1 cellular context compared by ENCODE assay signal in the genomic region with DNA sequence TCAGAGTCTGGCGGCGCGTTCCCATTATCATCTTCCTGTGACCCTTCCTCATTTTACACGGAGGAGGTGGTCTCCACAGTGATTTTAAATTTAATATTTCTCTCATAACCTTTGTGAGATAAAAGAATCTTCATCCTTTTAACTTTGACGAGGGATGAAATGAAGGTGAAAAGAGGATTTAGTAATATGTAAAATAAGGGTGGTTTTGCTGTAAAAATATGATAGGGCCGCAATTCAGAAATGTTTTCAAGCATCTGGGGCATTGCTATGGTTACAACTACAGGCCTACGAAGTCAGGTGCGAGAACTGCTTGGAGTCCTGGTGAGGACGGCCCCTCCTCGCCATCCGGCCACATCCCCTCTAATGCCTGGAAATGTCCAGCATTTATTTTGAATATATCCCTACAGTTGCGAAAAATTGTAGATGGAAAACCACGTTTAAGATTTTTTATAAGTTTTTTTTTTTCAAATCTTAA.
A peak's percentile ranks its signal among the peaks of the same experiment; 100 is the strongest.
TF ChIP-seq lines count a peak whose summit lies in the region.

No MANE protein-coding gene starts in this region.

TF ChIP-seq in K562, 482 proteins besides CTCF, POLR2A, EP300 and RAD21 (continued from another document and continues in another):
- TF ChIP-seq, protein P1, sequence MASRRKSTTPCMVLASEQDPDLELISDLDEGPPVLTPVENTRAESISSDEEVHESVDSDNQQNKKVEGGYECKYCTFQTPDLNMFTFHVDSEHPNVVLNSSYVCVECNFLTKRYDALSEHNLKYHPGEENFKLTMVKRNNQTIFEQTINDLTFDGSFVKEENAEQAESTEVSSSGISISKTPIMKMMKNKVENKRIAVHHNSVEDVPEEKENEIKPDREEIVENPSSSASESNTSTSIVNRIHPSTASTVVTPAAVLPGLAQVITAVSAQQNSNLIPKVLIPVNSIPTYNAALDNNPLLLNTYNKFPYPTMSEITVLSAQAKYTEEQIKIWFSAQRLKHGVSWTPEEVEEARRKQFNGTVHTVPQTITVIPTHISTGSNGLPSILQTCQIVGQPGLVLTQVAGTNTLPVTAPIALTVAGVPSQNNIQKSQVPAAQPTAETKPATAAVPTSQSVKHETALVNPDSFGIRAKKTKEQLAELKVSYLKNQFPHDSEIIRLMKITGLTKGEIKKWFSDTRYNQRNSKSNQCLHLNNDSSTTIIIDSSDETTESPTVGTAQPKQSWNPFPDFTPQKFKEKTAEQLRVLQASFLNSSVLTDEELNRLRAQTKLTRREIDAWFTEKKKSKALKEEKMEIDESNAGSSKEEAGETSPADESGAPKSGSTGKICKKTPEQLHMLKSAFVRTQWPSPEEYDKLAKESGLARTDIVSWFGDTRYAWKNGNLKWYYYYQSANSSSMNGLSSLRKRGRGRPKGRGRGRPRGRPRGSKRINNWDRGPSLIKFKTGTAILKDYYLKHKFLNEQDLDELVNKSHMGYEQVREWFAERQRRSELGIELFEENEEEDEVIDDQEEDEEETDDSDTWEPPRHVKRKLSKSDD (conservative IDR thresholded peaks at IDR 0.05; ENCODE audit: low read length), result peak; percentile 21; the same call in 1 of the 2 replicates
- TF ChIP-seq RFX1 (IDR thresholded peaks at IDR 0.05), result peak; percentile 76
- TF ChIP-seq NBN (IDR thresholded peaks at IDR 0.05; ENCODE audit: low read depth), result peak; percentile 79; the same call in 1 of the 2 replicates
- 0 out of 4 replicates have a peak, but pooled peaks of 1 of the 2 experiments have one; percentile 39 for TF ChIP-seq ETV6 (IDR thresholded peaks at IDR 0.05; ENCODE audit: borderline replicate concordance in 1 of 2, low read depth in 2 of 2, low read length in 1 of 2)
- no peak for TF ChIP-seq ETV6 (CRISPR knock-in tag; IDR thresholded peaks at IDR 0.05; ENCODE audit: borderline replicate concordance)
- 0 out of 2 replicates have a peak, but pooled peaks have one; percentile 17 for TF ChIP-seq ZNF311 (CRISPR knock-in tag; IDR thresholded peaks at IDR 0.05)
- TF ChIP-seq, protein P2, sequence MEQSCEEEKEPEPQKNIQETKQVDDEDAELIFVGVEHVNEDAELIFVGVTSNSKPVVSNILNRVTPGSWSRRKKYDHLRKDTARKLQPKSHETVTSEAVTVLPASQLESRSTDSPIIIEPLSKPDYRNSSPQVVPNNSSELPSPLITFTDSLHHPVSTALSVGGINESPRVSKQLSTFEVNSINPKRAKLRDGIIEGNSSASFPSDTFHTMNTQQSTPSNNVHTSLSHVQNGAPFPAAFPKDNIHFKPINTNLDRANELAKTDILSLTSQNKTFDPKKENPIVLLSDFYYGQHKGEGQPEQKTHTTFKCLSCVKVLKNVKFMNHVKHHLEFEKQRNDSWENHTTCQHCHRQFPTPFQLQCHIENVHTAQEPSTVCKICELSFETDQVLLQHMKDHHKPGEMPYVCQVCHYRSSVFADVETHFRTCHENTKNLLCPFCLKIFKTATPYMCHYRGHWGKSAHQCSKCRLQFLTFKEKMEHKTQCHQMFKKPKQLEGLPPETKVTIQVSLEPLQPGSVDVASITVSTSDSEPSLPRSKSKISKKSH (CRISPR knock-in tag; IDR thresholded peaks at IDR 0.05), result no peak
- no peak for TF ChIP-seq ZNF23 (CRISPR knock-in tag; IDR thresholded peaks at IDR 0.05)
- peak; percentile 57; the same call in 1 of the 2 replicates for TF ChIP-seq ZNF584 (CRISPR knock-in tag; IDR thresholded peaks at IDR 0.05; ENCODE audit: low read depth)
- TF ChIP-seq RBM14 (IDR thresholded peaks at IDR 0.05; ENCODE audit: borderline replicate concordance, insufficient read depth, low read depth, low read length), result no peak
- TF ChIP-seq, protein P3, sequence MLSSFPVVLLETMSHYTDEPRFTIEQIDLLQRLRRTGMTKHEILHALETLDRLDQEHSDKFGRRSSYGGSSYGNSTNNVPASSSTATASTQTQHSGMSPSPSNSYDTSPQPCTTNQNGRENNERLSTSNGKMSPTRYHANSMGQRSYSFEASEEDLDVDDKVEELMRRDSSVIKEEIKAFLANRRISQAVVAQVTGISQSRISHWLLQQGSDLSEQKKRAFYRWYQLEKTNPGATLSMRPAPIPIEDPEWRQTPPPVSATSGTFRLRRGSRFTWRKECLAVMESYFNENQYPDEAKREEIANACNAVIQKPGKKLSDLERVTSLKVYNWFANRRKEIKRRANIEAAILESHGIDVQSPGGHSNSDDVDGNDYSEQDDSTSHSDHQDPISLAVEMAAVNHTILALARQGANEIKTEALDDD (IDR thresholded peaks at IDR 0.05), result no peak
- TF ChIP-seq, protein P4, sequence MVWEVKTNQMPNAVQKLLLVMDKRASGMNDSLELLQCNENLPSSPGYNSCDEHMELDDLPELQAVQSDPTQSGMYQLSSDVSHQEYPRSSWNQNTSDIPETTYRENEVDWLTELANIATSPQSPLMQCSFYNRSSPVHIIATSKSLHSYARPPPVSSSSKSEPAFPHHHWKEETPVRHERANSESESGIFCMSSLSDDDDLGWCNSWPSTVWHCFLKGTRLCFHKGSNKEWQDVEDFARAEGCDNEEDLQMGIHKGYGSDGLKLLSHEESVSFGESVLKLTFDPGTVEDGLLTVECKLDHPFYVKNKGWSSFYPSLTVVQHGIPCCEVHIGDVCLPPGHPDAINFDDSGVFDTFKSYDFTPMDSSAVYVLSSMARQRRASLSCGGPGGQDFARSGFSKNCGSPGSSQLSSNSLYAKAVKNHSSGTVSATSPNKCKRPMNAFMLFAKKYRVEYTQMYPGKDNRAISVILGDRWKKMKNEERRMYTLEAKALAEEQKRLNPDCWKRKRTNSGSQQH (CRISPR knock-in tag; IDR thresholded peaks at IDR 0.05), result 0 out of 2 replicates have a peak, but pooled peaks have one; percentile 12
- no peak for TF ChIP-seq ZBED1 (IDR thresholded peaks at IDR 0.05)
- TF ChIP-seq, protein P5, sequence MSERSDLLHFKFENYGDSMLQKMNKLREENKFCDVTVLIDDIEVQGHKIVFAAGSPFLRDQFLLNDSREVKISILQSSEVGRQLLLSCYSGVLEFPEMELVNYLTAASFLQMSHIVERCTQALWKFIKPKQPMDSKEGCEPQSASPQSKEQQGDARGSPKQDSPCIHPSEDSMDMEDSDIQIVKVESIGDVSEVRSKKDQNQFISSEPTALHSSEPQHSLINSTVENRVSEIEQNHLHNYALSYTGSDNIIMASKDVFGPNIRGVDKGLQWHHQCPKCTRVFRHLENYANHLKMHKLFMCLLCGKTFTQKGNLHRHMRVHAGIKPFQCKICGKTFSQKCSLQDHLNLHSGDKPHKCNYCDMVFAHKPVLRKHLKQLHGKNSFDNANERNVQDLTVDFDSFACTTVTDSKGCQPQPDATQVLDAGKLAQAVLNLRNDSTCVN (CRISPR knock-in tag; IDR thresholded peaks at IDR 0.05), result no peak
- TF ChIP-seq YY1 (IDR thresholded peaks at IDR 0.05; ENCODE audit: borderline replicate concordance in 1 of 3, control insufficient read depth in 1 of 3, extremely low read depth in 1 of 3, insufficient read depth in 3 of 3, insufficient read length in 1 of 3, insufficient replicate concordance in 2 of 3, low read depth in 1 of 3, low read length in 2 of 3), result peak in 1 of 3 experiments; percentile 3
- TF ChIP-seq, protein P6, sequence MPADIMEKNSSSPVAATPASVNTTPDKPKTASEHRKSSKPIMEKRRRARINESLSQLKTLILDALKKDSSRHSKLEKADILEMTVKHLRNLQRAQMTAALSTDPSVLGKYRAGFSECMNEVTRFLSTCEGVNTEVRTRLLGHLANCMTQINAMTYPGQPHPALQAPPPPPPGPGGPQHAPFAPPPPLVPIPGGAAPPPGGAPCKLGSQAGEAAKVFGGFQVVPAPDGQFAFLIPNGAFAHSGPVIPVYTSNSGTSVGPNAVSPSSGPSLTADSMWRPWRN (IDR thresholded peaks at IDR 0.05; ENCODE audit: low read depth), result 0 out of 2 replicates have a peak, but pooled peaks have one; percentile 53
- TF ChIP-seq GTF2E2 (tag; IDR thresholded peaks at IDR 0.05), result peak; percentile 75
- TF ChIP-seq CEBPB (tag; IDR thresholded peaks at IDR 0.05), result peak; percentile 46; the same call in 1 of the 2 replicates
- no peak for TF ChIP-seq NR2C2 (CRISPR knock-in tag; IDR thresholded peaks at IDR 0.05)
- TF ChIP-seq NR2C2 (tag; IDR thresholded peaks at IDR 0.05), result peak; percentile 63; the same call in 1 of the 2 replicates
- no peak for TF ChIP-seq RBM39 (optimal IDR thresholded peaks at IDR 0.05; ENCODE audit: low read depth, low read length)
- no peak for TF ChIP-seq HNRNPLL (IDR thresholded peaks at IDR 0.05; ENCODE audit: low read depth, low read length, poor library complexity, severe bottlenecking)
- TF ChIP-seq ZBTB7A (IDR thresholded peaks at IDR 0.05; ENCODE audit: borderline replicate concordance, control insufficient read depth, low read depth, low read length), result peak; percentile 90; the same call in 1 of the 2 replicates
- peak; percentile 45 for TF ChIP-seq SMARCE1 (IDR thresholded peaks at IDR 0.05)
- TF ChIP-seq ZNF24 (IDR thresholded peaks at IDR 0.05), result no peak
- TF ChIP-seq ZNF445 (CRISPR knock-in tag; IDR thresholded peaks at IDR 0.05; ENCODE audit: low read depth), result 0 out of 2 replicates have a peak, but pooled peaks have one; percentile 50
- 0 out of 2 replicates have a peak, but pooled peaks have one; percentile 42 for TF ChIP-seq STAT5A (IDR thresholded peaks at IDR 0.05; ENCODE audit: borderline replicate concordance, low read length)
- TF ChIP-seq ZNF79 (CRISPR knock-in tag; IDR thresholded peaks at IDR 0.05; ENCODE audit: low read depth), result no peak
- peak; percentile 13; the same call in 1 of the 2 replicates for TF ChIP-seq CBFA2T3 (IDR thresholded peaks at IDR 0.05)
- TF ChIP-seq MTA2 (IDR thresholded peaks at IDR 0.05; ENCODE audit: low read depth), result no peak
- no peak for TF ChIP-seq NONO (IDR thresholded peaks at IDR 0.05; ENCODE audit: low read depth in 2 of 2, low read length in 1 of 2)
- TF ChIP-seq NFRKB (IDR thresholded peaks at IDR 0.05; ENCODE audit: low read depth), result peak; percentile 95
- TF ChIP-seq KLF1 (tag; IDR thresholded peaks at IDR 0.05), result 0 out of 2 replicates have a peak, but pooled peaks have one; percentile 9
- TF ChIP-seq CC2D1A (IDR thresholded peaks at IDR 0.05), result peak; percentile 89; the same call in 1 of the 2 replicates
- 0 out of 2 replicates have a peak, but pooled peaks have one; percentile 14 for TF ChIP-seq ZC3H11A (IDR thresholded peaks at IDR 0.05; ENCODE audit: low read depth, low read length)
- no peak for TF ChIP-seq SP1 (CRISPR knock-in tag; IDR thresholded peaks at IDR 0.05)
- TF ChIP-seq, protein P7, sequence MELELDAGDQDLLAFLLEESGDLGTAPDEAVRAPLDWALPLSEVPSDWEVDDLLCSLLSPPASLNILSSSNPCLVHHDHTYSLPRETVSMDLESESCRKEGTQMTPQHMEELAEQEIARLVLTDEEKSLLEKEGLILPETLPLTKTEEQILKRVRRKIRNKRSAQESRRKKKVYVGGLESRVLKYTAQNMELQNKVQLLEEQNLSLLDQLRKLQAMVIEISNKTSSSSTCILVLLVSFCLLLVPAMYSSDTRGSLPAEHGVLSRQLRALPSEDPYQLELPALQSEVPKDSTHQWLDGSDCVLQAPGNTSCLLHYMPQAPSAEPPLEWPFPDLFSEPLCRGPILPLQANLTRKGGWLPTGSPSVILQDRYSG (tag; conservative IDR thresholded peaks at IDR 0.05; ENCODE audit: low read depth), result 0 out of 2 replicates have a peak, but pooled peaks have one; percentile 12
- 0 out of 2 replicates have a peak, but pooled peaks have one; percentile 72 for TF ChIP-seq MTA1 (IDR thresholded peaks at IDR 0.05; ENCODE audit: borderline replicate concordance)
- TF ChIP-seq ZNF146 (CRISPR knock-in tag; IDR thresholded peaks at IDR 0.05; ENCODE audit: unreplicated experiment), result no peak
- no peak for TF ChIP-seq SRSF7 (optimal IDR thresholded peaks at IDR 0.05; ENCODE audit: low read depth, low read length)
- no peak for TF ChIP-seq ATF1 (CRISPR knock-in tag; IDR thresholded peaks at IDR 0.05)
- TF ChIP-seq ATF1 (tag; IDR thresholded peaks at IDR 0.05), result peak; percentile 86
- peak; percentile 63; the same call in 1 of the 2 replicates for TF ChIP-seq ZNF766 (CRISPR knock-in tag; conservative IDR thresholded peaks at IDR 0.05)
- no peak for TF ChIP-seq RUNX1 (IDR thresholded peaks at IDR 0.05; ENCODE audit: low read depth)
- TF ChIP-seq RAD51 (IDR thresholded peaks at IDR 0.05; ENCODE audit: borderline replicate concordance, low read depth), result 0 out of 2 replicates have a peak, but pooled peaks have one; percentile 43
